Comparison of ENCODE assay signal across 10 cellular contexts in genomic region chr1:50047916-50048694, GRCh38. TPM values are rescaled to one million over a fixed set of nuclear protein-coding genes. Genes with fewer than 3 reads are reported as not detected.
DNase-seq lines count a peak whose midpoint lies in the region; ATAC-seq, FAIRE-seq and TF ChIP-seq lines count a peak whose summit lies in the region.
"Had no signal": no experiment of that assay in that cellular context is flagged by ENCODE, and none has a peak within 500 bp of the region (broad histone marks: within the 10 kb centered on the region; RNA-seq: fewer than 3 reads in every experiment).

No MANE protein-coding gene starts in this region.

- H4K20me1 ChIP-seq in H1 (replicated peaks in 1 of 2; ENCODE audit: control insufficient read depth in 1 of 2, insufficient read depth in 2 of 2, low read length in 2 of 2), result no peaks in the 10 kb centered on the region

- no peak overlapping the region for H2BK12ac ChIP-seq in H1 (ENCODE audit: low read depth, low read length)

- TF ChIP-seq POLR2A in H1 (IDR thresholded peaks at IDR 0.05; ENCODE audit: control extremely low read depth in 1 of 2, low read depth in 2 of 2, low read length in 2 of 2), result no peak; a peak in 1 of 3 replicates
- TF ChIP-seq POLR2A in vagina (IDR thresholded peaks at IDR 0.05), result no peak

- H3K27me3 ChIP-seq in BE2C, result no peaks in the 10 kb centered on the region
- peaks cover 54% of the 10 kb centered on the region for H3K27me3 ChIP-seq in HUES6 (ENCODE audit: control insufficient read depth, insufficient read depth, low read length)
- H3K27me3 ChIP-seq in H1 (replicated peaks in 1 of 4; ENCODE audit: control insufficient read depth in 3 of 4, extremely low read depth in 1 of 4, insufficient read depth in 3 of 4, low read length in 3 of 4), result peaks cover 9 to 18% (median 16%) of the 10 kb centered on the region in 4 experiments
- no peaks in the 10 kb centered on the region for H3K27me3 ChIP-seq in mesendoderm (ENCODE audit: insufficient read depth, low read length, poor library complexity)
- H3K27me3 ChIP-seq in vagina, result no peaks in the 10 kb centered on the region

- no peaks in the 10 kb centered on the region for H3K79me1 ChIP-seq in H1 (ENCODE audit: low read depth, low read length)
- no peaks in the 10 kb centered on the region for H3K79me1 ChIP-seq in mesendoderm (ENCODE audit: low read length)

- no peak overlapping the region for H2AK5ac ChIP-seq in H1 (ENCODE audit: low read depth, low read length)
- no peak overlapping the region for H2AK5ac ChIP-seq in mesendoderm (ENCODE audit: low read length)

- H3K14ac ChIP-seq in H1 (ENCODE audit: insufficient read length), result no peak overlapping the region

- H3K56ac ChIP-seq in H1 (replicated peaks; ENCODE audit: insufficient read length, low read depth, low read length), result no peak overlapping the region
- peak overlapping the region; percentile 80 for H3K56ac ChIP-seq in mesendoderm (ENCODE audit: low read length)

- no peaks in the 10 kb centered on the region for H3K9me3 ChIP-seq in BE2C
- no peaks in the 10 kb centered on the region for H3K9me3 ChIP-seq in HUES6 (ENCODE audit: control insufficient read depth, insufficient read depth, low read depth, low read length)
- H3K9me3 ChIP-seq in H1 (ENCODE audit: insufficient read depth in 2 of 2, low read depth in 1 of 2, low read length in 1 of 2), result peaks cover 0 to 11% of the 10 kb centered on the region in 2 experiments; a peak in 3 of 4 replicates
- H3K9me3 ChIP-seq in vagina, result no peaks in the 10 kb centered on the region

- ATAC-seq in HG03135 (IDR thresholded peaks at IDR 0.05; ENCODE audit: unreplicated experiment) (no peak), GM19455 (IDR thresholded peaks at IDR 0.05; ENCODE audit: unreplicated experiment) (no peak), GM19467 (IDR thresholded peaks at IDR 0.05; ENCODE audit: unreplicated experiment) (no peak)

- peak overlapping the region; percentile 39 for H4K91ac ChIP-seq in H1 (replicated peaks; ENCODE audit: insufficient read length, low read length)

- H3K27ac ChIP-seq in HUES6 (ENCODE audit: low read depth, low read length) (no peak overlapping the region), H1 (ENCODE audit: low read depth, low read length) (no peak overlapping the region), mesendoderm (ENCODE audit: low read depth, low read length) (no peak overlapping the region), vagina (no peak overlapping the region)

- TF ChIP-seq EP300 in H1 (IDR thresholded peaks at IDR 0.05; ENCODE audit: borderline replicate concordance in 1 of 2, low read depth in 2 of 2, low read length in 2 of 2), result peak in 1 of 2 experiments; percentile 18; a peak in 1 of 3 replicates

- H2BK15ac ChIP-seq in H1 (ENCODE audit: low read length), result no peak overlapping the region
- no peak overlapping the region for H2BK15ac ChIP-seq in mesendoderm (replicated peaks; ENCODE audit: low read depth)

- no peak overlapping the region for H2BK20ac ChIP-seq in H1 (ENCODE audit: low read length)

- peak; percentile 40 to 66; a peak in 3 of 4 replicates for TF ChIP-seq RAD21 in H1 (IDR thresholded peaks at IDR 0.05 in 1 of 2, conservative IDR thresholded peaks at IDR 0.05 in 1 of 2; ENCODE audit: low read depth in 2 of 2, low read length in 2 of 2)

- H3K23ac ChIP-seq in H1 (ENCODE audit: insufficient read length), result no peak overlapping the region
- H3K23ac ChIP-seq in mesendoderm (ENCODE audit: low read length), result no peak overlapping the region

- H3K23me2 ChIP-seq in H1 (ENCODE audit: low read depth, low read length), result no peaks in the 10 kb centered on the region; the same call in 1 of the 2 replicates

- no peak for FAIRE-seq in H1 (lab: Jason Lieb, UNC)

- no peaks in the 10 kb centered on the region for H3K36me3 ChIP-seq in BE2C
- H3K36me3 ChIP-seq in HUES6 (ENCODE audit: control insufficient read depth, insufficient read depth, low read length), result no peaks in the 10 kb centered on the region
- H3K36me3 ChIP-seq in H1 (ENCODE audit: control insufficient read depth in 2 of 4, insufficient read depth in 4 of 4, low read length in 3 of 4), result no peaks in the 10 kb centered on the region; a peak in 1 of 8 replicates
- H3K36me3 ChIP-seq in mesendoderm (ENCODE audit: control insufficient read depth, insufficient read depth, low read length), result no peaks in the 10 kb centered on the region
- no peaks in the 10 kb centered on the region for H3K36me3 ChIP-seq in vagina

- H3K79me2 ChIP-seq in H1 (ENCODE audit: control insufficient read depth in 1 of 2, insufficient read depth in 2 of 2, low read length in 2 of 2) (no peaks in the 10 kb centered on the region), mesendoderm (ENCODE audit: control insufficient read depth, insufficient read depth, low read length) (no peaks in the 10 kb centered on the region)

- CTCF ChIA-PET in H1 (lab: Charles Lee; ENCODE audit: partially characterized antibody), result interaction anchor here (0.9 to 1.3 kb wide), 3 partner anchors 8 to 688 kb away, joined by 3 read pairs; no protein-coding TSS in a partner anchor

- H3K18ac ChIP-seq in H1 (ENCODE audit: extremely low read depth, low read length) (peak overlapping the region; percentile 36; the same call in 1 of the 2 replicates), mesendoderm (ENCODE audit: low read length) (peak overlapping the region; percentile 46)

- peak overlapping the region; percentile 55; the same call in 1 of the 2 replicates for H2AFZ ChIP-seq in H1 (ENCODE audit: low read length)

- H3K4me1 ChIP-seq in BE2C (no peaks in the 10 kb centered on the region), HUES6 (ENCODE audit: control insufficient read depth, insufficient read depth, low read length) (0 out of 2 replicates have a peak, but pooled peaks cover 11% of the 10 kb centered on the region), H1 (replicated peaks in 1 of 4; ENCODE audit: control insufficient read depth in 3 of 4, insufficient read depth in 4 of 4, low read length in 3 of 4) (peaks cover 0 to 7% (median 1%) of the 10 kb centered on the region in 4 experiments; a peak in 2 of 7 replicates), mesendoderm (ENCODE audit: control insufficient read depth, low read depth, low read length) (no peaks in the 10 kb centered on the region), vagina (no peaks in the 10 kb centered on the region)

- H3K9ac ChIP-seq in HUES6 (ENCODE audit: low read length) (no peak overlapping the region), H1 (replicated peaks in 1 of 4; ENCODE audit: extremely low read depth in 1 of 4, low read depth in 3 of 4, low read length in 3 of 4) (peak overlapping the region in 2 of 4 experiments; percentile 44 to 50; a peak in 3 of 7 replicates), mesendoderm (ENCODE audit: low read length) (peak overlapping the region; percentile 42)

- POLR2A ChIA-PET in H1 (lab: Charles Lee; ENCODE audit: partially characterized antibody), result no interaction called here

- H3K4ac ChIP-seq in H1 (replicated peaks; ENCODE audit: insufficient read length, low read depth, low read length), result no peak overlapping the region
- H3K4ac ChIP-seq in mesendoderm (ENCODE audit: low read depth, low read length), result no peak overlapping the region

- H2BK5ac ChIP-seq in H1 (ENCODE audit: low read depth, low read length) (no peak overlapping the region), mesendoderm (ENCODE audit: low read length) (no peak overlapping the region)

- H2BK120ac ChIP-seq in H1 (replicated peaks; ENCODE audit: low read depth, low read length) (no peak overlapping the region), mesendoderm (ENCODE audit: low read depth, low read length) (no peak overlapping the region)

- peak overlapping the region; percentile 65 for H3K4me3 ChIP-seq in BE2C (ENCODE audit: low read depth, low read length)
- H3K4me3 ChIP-seq in HUES6 (ENCODE audit: low read depth, low read length), result peak overlapping the region; percentile 54
- peak overlapping the region; percentile 16 to 58 (median 30); a peak in 7 of 8 replicates for H3K4me3 ChIP-seq in H1 (ENCODE audit: extremely low read depth in 1 of 4, insufficient read depth in 2 of 4, low read depth in 3 of 4, low read length in 4 of 4)
- H3K4me3 ChIP-seq in mesendoderm (ENCODE audit: low read length), result no peak overlapping the region
- H3K4me3 ChIP-seq in vagina, result no peak overlapping the region

- H4K5ac ChIP-seq in H1 (ENCODE audit: insufficient read length, low read depth, low read length) (no peak overlapping the region), mesendoderm (ENCODE audit: low read length) (no peak overlapping the region)

- TF ChIP-seq CTCF in BE2C (IDR thresholded peaks at IDR 0.05; ENCODE audit: low read depth, low read length) (peak; percentile 67), H1 (IDR thresholded peaks at IDR 0.05; ENCODE audit: control extremely low read depth in 1 of 3, insufficient read depth in 1 of 3, low read depth in 1 of 3, low read length in 3 of 3) (peak; percentile 76 to 85 (median 82)), vagina (IDR thresholded peaks at IDR 0.05) (no peak)

- intact Hi-C loops in vagina (cut with DNase I), result no loop called here

- H3K4me2 ChIP-seq in H1 (ENCODE audit: insufficient read depth in 1 of 2, low read depth in 2 of 2, low read length in 2 of 2) (peak overlapping the region; percentile 79 to 83), mesendoderm (ENCODE audit: low read length) (peak overlapping the region; percentile 12)

- WGBS in H1 (ENCODE audit: extremely low coverage in 1 of 2, insufficient coverage in 1 of 2, insufficient read length in 1 of 2, insufficient replicate concordance in 2 of 2, low coverage in 1 of 2, low lambda C conversion rate in 2 of 2, missing lambda C conversion rate in 1 of 2), 2 experiments, result 26% methylated on average over 31 of the region's 72 CpGs; no CpG with 5 or more reads in 1 of the 2 experiments
- no CpG with 5 or more reads among the region's 72 CpGs for WGBS in mesendoderm (ENCODE audit: extremely low coverage, insufficient coverage, low lambda C conversion rate)

- H4K8ac ChIP-seq in H1 (ENCODE audit: extremely low read depth, insufficient read depth, low read length), result peak overlapping the region; percentile 94
- no peak overlapping the region for H4K8ac ChIP-seq in mesendoderm (ENCODE audit: low read depth, low read length)

- DNase-seq in BE2C (peak; percentile 74), H1 (ENCODE audit: low read depth in 1 of 2, low spot score in 2 of 2) (peak; percentile 23 to 94), mesendoderm (peak; percentile 84), vagina (ENCODE audit: extremely low spot score in 2 of 2) (no peak)
- DNase-seq: cerebellar nuclear complex, NCI-H446 had no signal

RNA-seq across cellular contexts. Expression of gene AGBL4, which starts 24.4 kb away (rescaled TPM):
- polyA plus RNA-seq in BE2C (2012; ENCODE audit: insufficient read depth, insufficient read length, low read depth), result 0.66 TPM
- total RNA-seq in H1 (2021; fragmentation: NEBNext Ultra II Directional; extraction: Animal tissue kit (Norgen Biotek cat#: 25700)), result 0.41 and 0.46 TPM in 2 replicates
- polyA plus RNA-seq in H1 (2011; rRNA removed), result 0.25 and 0.45 TPM in 2 replicates
- 0.21 TPM for polyA plus RNA-seq in H1 (2011; cell fraction: cytosol; rRNA removed)
- polyA plus RNA-seq in H1 (2011; cell fraction: nucleus; rRNA removed), result 0.36 TPM
- polyA plus RNA-seq in H1 (2012, experiment 1 of 2), result 0.11 to 0.13 TPM in 2 of 4 replicates, not detected in the others
- polyA plus RNA-seq in H1 (2012, experiment 2 of 2), result not detected
- 0.14 TPM for polyA plus RNA-seq in H1 (2013, experiment 1 of 2)
- 0.11 TPM for polyA plus RNA-seq in H1 (2013, experiment 2 of 2)
- 0.59 and 0.95 TPM in 2 replicates for polyA minus RNA-seq in H1 (2011; rRNA and poly(A)+ RNA removed)
- not detected for polyA minus RNA-seq in H1 (2011; cell fraction: cytosol; rRNA and poly(A)+ RNA removed)
- polyA minus RNA-seq in H1 (2011; cell fraction: nucleus; rRNA and poly(A)+ RNA removed), result 0.70 TPM
- 0.10 TPM for polyA plus RNA-seq in mesendoderm (2013, experiment 1 of 2)
- polyA plus RNA-seq in mesendoderm (2013, experiment 2 of 2), result 0.14 TPM
- total RNA-seq in vagina, result not detected

Comparison
In these comparisons a context has a peak if more than half of its experiments do, and no peak if none do; other contexts are left out.
1. DNase-seq: peak in BE2C (single experiment), H1 (2 of 2) and mesendoderm (single experiment); none in vagina (0 of 2).
2. H3K4me3 ChIP-seq: peak in BE2C (single experiment), HUES6 (single experiment) and H1 (4 of 4); none in mesendoderm (single experiment) and vagina (0 of 2).
3. CTCF ChIP-seq: peak in BE2C (single experiment) and H1 (3 of 3); none in vagina (0 of 3).